1 cellular context compared by ENCODE assay signal in the genomic region with DNA sequence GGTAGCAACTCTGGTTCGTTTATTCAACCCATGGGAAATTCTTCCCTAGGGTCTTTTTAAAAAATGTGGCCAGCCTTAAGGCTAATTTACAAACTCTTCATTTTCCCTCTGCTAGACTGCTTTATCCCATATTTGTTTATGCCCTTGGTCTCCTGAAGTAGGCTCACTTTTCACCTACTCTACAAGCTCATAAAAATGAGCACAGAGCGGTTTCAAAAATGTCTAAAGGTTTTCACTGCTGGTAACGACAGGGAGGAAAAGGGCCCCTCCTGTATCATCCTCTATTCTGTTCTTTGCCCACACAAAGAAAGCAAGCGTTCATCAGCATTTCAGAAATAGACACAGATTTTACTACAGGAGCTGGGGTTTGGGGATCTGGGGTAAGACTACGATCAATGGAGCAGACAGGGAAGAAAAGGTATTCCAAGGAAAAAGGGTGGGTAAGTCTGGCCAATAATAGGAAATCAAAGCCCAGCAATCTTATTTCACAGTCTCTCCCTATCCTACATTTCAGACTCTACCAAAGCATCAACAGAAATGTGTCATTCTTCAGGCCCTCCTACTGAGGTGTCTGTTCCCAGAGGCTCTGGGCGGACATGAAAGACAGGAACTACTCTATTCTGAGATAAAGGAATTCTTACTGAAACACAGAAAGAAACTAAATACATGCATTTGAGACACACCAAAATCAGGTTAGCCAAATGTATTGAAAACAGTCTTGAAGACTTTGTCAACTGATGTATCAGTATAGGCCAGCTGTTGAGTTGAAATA.
TF ChIP-seq lines count a peak whose summit lies in the region.

No MANE protein-coding gene starts in this region.

TF ChIP-seq in HEK293, 187 proteins besides CTCF, POLR2A, EP300 and RAD21 (continued from another document):
- TF ChIP-seq, protein P1, sequence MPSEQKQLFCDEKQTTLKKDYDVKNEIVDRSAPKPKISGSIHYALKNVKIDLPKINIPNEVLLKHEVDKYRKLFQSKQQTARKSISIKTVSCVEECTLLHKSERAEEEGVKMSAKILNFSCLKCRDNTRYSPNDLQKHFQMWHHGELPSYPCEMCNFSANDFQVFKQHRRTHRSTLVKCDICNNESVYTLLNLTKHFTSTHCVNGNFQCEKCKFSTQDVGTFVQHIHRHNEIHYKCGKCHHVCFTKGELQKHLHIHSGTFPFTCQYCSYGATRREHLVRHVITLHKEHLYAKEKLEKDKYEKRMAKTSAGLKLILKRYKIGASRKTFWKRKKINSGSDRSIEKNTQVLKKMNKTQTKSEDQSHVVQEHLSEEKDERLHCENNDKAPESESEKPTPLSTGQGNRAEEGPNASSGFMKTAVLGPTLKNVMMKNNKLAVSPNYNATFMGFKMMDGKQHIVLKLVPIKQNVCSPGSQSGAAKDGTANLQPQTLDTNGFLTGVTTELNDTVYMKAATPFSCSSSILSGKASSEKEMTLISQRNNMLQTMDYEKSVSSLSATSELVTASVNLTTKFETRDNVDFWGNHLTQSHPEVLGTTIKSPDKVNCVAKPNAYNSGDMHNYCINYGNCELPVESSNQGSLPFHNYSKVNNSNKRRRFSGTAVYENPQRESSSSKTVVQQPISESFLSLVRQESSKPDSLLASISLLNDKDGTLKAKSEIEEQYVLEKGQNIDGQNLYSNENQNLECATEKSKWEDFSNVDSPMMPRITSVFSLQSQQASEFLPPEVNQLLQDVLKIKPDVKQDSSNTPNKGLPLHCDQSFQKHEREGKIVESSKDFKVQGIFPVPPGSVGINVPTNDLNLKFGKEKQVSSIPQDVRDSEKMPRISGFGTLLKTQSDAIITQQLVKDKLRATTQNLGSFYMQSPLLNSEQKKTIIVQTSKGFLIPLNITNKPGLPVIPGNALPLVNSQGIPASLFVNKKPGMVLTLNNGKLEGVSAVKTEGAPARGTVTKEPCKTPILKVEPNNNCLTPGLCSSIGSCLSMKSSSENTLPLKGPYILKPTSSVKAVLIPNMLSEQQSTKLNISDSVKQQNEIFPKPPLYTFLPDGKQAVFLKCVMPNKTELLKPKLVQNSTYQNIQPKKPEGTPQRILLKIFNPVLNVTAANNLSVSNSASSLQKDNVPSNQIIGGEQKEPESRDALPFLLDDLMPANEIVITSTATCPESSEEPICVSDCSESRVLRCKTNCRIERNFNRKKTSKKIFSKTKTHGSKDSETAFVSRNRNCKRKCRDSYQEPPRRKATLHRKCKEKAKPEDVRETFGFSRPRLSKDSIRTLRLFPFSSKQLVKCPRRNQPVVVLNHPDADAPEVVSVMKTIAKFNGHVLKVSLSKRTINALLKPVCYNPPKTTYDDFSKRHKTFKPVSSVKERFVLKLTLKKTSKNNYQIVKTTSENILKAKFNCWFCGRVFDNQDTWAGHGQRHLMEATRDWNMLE (tag by site-specific recombination; conservative IDR thresholded peaks at IDR 0.05; ENCODE audit: low read depth): no peak
- TF ChIP-seq, protein P2, sequence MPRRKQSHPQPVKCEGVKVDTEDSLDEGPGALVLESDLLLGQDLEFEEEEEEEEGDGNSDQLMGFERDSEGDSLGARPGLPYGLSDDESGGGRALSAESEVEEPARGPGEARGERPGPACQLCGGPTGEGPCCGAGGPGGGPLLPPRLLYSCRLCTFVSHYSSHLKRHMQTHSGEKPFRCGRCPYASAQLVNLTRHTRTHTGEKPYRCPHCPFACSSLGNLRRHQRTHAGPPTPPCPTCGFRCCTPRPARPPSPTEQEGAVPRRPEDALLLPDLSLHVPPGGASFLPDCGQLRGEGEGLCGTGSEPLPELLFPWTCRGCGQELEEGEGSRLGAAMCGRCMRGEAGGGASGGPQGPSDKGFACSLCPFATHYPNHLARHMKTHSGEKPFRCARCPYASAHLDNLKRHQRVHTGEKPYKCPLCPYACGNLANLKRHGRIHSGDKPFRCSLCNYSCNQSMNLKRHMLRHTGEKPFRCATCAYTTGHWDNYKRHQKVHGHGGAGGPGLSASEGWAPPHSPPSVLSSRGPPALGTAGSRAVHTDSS (tag by site-specific recombination; IDR thresholded peaks at IDR 0.05): no peak
- TF ChIP-seq ZNF266 (tag by site-specific recombination; IDR thresholded peaks at IDR 0.05; ENCODE audit: low read depth) (no peak), ZNF416 (tag by site-specific recombination; IDR thresholded peaks at IDR 0.05) (no peak), ZNF10 (tag by site-specific recombination; IDR thresholded peaks at IDR 0.05) (no peak), ZFHX2 (tag by site-specific recombination; conservative IDR thresholded peaks at IDR 0.05) (no peak)
- TF ChIP-seq, protein P3, sequence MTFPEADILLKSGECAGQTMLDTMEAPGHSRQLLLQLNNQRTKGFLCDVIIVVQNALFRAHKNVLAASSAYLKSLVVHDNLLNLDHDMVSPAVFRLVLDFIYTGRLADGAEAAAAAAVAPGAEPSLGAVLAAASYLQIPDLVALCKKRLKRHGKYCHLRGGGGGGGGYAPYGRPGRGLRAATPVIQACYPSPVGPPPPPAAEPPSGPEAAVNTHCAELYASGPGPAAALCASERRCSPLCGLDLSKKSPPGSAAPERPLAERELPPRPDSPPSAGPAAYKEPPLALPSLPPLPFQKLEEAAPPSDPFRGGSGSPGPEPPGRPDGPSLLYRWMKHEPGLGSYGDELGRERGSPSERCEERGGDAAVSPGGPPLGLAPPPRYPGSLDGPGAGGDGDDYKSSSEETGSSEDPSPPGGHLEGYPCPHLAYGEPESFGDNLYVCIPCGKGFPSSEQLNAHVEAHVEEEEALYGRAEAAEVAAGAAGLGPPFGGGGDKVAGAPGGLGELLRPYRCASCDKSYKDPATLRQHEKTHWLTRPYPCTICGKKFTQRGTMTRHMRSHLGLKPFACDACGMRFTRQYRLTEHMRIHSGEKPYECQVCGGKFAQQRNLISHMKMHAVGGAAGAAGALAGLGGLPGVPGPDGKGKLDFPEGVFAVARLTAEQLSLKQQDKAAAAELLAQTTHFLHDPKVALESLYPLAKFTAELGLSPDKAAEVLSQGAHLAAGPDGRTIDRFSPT (tag by site-specific recombination; IDR thresholded peaks at IDR 0.05): no peak
